Comparison of ENCODE assay signal across 1 cellular context in genomic region chr4:6963139-6963611, GRCh38.
A peak's percentile ranks its signal among the peaks of the same experiment; 100 is the strongest.
TF ChIP-seq lines count a peak whose summit lies in the region.

No MANE protein-coding gene starts in this region.

TF ChIP-seq in GM12878, 131 proteins besides CTCF, POLR2A, EP300 and RAD21:
- TF ChIP-seq WRNIP1 (IDR thresholded peaks at IDR 0.05; ENCODE audit: borderline replicate concordance, low read depth, low read length) (no peak), BHLHE40 (IDR thresholded peaks at IDR 0.05; ENCODE audit: borderline replicate concordance in 1 of 2, low read depth in 2 of 2, low read length in 1 of 2) (peak; percentile 23 to 73; a peak in 2 of 4 replicates), ATF3 (IDR thresholded peaks at IDR 0.05; ENCODE audit: borderline replicate concordance, extremely low read depth, low read depth, low read length) (0 out of 2 replicates have a peak, but pooled peaks have one; percentile 9), USF1 (IDR thresholded peaks at IDR 0.05; ENCODE audit: borderline replicate concordance, extremely low read length, insufficient read depth, low read depth, low read length) (peak; percentile 74), BMI1 (IDR thresholded peaks at IDR 0.05; ENCODE audit: borderline replicate concordance) (no peak)
TF ChIP-seq in GM12878: peak in this region for 3.
